Comparison of ENCODE assay signal across 21 cellular contexts in the genomic region with DNA sequence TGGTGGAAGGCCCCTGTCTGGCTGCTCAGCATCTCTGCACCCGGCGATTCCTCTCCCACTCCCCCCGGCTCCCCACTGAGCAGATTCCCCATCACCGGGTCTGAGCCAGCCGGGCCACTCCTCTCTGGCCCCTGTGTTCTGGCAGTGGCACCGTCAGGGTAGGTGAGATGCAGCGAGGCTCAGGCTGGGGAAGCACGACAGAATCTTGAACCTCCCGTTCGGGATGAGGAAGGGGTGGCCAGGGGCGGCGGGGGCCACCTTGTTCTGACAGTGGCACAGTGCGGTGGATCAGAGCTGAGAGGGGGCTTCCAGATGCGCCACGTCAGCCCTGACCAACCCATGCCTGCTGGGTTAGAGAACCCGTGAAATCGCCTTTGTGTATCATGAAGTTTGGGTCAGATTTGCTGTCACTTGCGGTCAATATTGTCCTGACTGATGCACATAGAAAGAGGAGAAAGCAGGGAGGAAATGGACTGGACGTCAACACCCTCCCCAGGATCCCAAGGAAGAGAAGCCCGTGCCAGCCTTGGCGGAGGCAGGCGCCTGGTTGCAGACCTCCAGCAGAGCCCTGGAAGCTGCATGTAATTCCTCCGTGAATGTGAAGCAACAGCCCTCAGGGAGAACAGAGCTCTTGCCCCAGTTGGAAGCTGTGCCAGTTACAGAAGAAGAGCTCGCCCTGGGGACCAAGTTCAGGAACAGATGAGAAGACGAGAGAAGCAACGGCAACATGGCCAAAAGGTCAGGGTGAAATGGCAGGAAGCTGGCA.
"Had no signal": no experiment of that assay in that cellular context is flagged by ENCODE, and none has a peak within 500 bp of the region (broad histone marks: within the 10 kb centered on the region; RNA-seq: fewer than 3 reads in every experiment).

No MANE protein-coding gene starts in this region.

- H3K9me3 ChIP-seq: esophagus muscularis mucosa, heart left ventricle, psoas muscle, right atrium auricular region, tibial nerve, upper lobe of right lung, vagina had no signal

- H3K9me3 Mint-ChIP-seq: central memory CD8-positive, alpha-beta T cell; natural killer cell; stimulated activated effector memory CD8-positive, alpha-beta T cell treated with anti-CD3 and anti-CD28 coated beads, Interleukin-12 subunit alpha, Interleukin-12 subunit beta, amount 100 ng/mL, for 72 hours had no signal

- H3K27ac Mint-ChIP-seq: natural killer cell; stimulated activated effector memory CD8-positive, alpha-beta T cell treated with anti-CD3 and anti-CD28 coated beads, Interleukin-12 subunit alpha, Interleukin-12 subunit beta, amount 100 ng/mL, for 72 hours had no signal

- H3K36me3 Mint-ChIP-seq: natural killer cell; stimulated activated effector memory CD8-positive, alpha-beta T cell treated with anti-CD3 and anti-CD28 coated beads, Interleukin-12 subunit alpha, Interleukin-12 subunit beta, amount 100 ng/mL, for 72 hours had no signal

- H3K27me3 ChIP-seq: right atrium auricular region, vagina had no signal

- H3K36me3 ChIP-seq: esophagus muscularis mucosa, heart left ventricle, right atrium auricular region, tibial nerve, upper lobe of right lung, vagina had no signal

- DNase-seq: effector memory CD4-positive, alpha-beta T cell; foreskin melanocyte; heart left ventricle; hippocampal formation; mammary epithelial cell; natural killer cell; small intestine; stimulated activated CD4-positive, alpha-beta T cell treated with anti-CD3 and anti-CD28 coated beads, Interleukin-12 subunit alpha, Interleukin-12 subunit beta, amount 100 ng/mL, for 4 hours; stimulated activated CD4-positive, alpha-beta T cell treated with anti-CD3 and anti-CD28 coated beads, Interleukin-2, amount 100 ng/mL, for 48 hours; stimulated activated CD8-positive, alpha-beta memory T cell treated with anti-CD3 and anti-CD28 coated beads, Interleukin-4, amount 100 ng/mL, for 48 hours; stimulated activated naive CD8-positive, alpha-beta T cell treated with anti-CD3 and anti-CD28 coated beads, Interleukin-15, Interleukin-2, amounts not matched to agents 100 U/mL and 50 U/mL, for 24 hours; upper lobe of right lung had no signal

- H3K4me3 ChIP-seq: esophagus muscularis mucosa, heart left ventricle, psoas muscle, right atrium auricular region, tibial nerve, upper lobe of right lung, vagina had no signal

- H3K4me3 Mint-ChIP-seq: central memory CD8-positive, alpha-beta T cell; natural killer cell; stimulated activated effector memory CD8-positive, alpha-beta T cell treated with anti-CD3 and anti-CD28 coated beads, Interleukin-12 subunit alpha, Interleukin-12 subunit beta, amount 100 ng/mL, for 72 hours had no signal

- H3K4me1 Mint-ChIP-seq: central memory CD8-positive, alpha-beta T cell; natural killer cell; stimulated activated effector memory CD8-positive, alpha-beta T cell treated with anti-CD3 and anti-CD28 coated beads, Interleukin-12 subunit alpha, Interleukin-12 subunit beta, amount 100 ng/mL, for 72 hours had no signal

- ATAC-seq: heart left ventricle; left lobe of liver; natural killer cell; psoas muscle; stimulated activated effector memory CD8-positive, alpha-beta T cell treated with anti-CD3 and anti-CD28 coated beads, Interleukin-12 subunit alpha, Interleukin-12 subunit beta, amount 100 ng/mL, for 72 hours; stimulated activated naive CD8-positive, alpha-beta T cell treated with anti-CD3 and anti-CD28 coated beads, Interleukin-15, Interleukin-2, amounts not matched to agents 100 U/mL and 50 U/mL, for 24 hours; upper lobe of right lung had no signal

- H3K4me1 ChIP-seq: heart left ventricle, psoas muscle, right atrium auricular region, upper lobe of right lung, vagina had no signal

- H3K27ac ChIP-seq: epithelial cell of prostate, esophagus muscularis mucosa, heart left ventricle, psoas muscle, right atrium auricular region, tibial nerve, upper lobe of right lung, vagina had no signal
